1 cellular context compared by ENCODE assay signal in the genomic region with DNA sequence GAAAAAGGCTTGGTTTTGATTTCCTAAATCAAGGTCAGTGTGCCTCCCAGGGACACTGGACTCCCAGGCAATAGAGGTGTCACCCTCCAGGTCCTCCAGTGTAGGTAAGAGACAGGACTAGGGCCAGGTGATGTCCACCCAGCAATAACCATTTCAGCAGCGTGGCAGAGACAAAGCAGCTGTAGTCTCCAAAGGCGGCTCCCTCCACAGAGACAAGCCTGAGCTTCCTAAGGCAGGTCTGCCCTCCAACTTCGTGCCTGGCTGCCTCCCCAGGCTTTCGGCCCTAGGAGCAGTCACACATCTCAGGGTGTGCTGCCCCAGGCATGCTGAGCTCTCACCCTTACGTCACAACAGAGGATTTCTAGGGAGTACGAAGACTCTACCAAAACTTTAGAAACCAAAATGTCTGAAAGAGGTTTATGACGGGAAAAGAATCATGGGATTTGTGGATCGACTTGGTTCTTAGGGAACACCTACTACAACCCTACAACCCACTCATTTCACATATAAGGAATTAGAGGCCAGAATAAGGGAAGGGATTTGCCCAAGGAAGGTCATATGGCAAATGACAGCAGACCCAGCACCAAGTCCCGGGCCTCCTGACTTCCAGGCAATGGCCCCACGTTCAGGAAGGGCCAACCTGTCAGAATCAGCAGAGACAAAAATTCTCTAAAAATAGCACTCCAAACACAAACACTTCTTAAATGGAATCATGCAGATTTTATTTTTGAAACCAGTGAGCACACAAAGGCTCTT.
TF ChIP-seq lines count a peak whose summit lies in the region.

No MANE protein-coding gene starts in this region.

TF ChIP-seq in SK-N-SH treated with all-trans-retinoic acid at 6 μM for 48 hours, 23 proteins besides CTCF, POLR2A, EP300 and RAD21 (continued from another document):
- TF ChIP-seq TOX (CRISPR knock-in tag; IDR thresholded peaks at IDR 0.05; ENCODE audit: borderline replicate concordance) (no peak), RARB (CRISPR knock-in tag; IDR thresholded peaks at IDR 0.05) (no peak), OSR1 (CRISPR knock-in tag; IDR thresholded peaks at IDR 0.05) (no peak), GLIS3 (CRISPR knock-in tag; IDR thresholded peaks at IDR 0.05) (no peak), ESRRG (CRISPR knock-in tag; IDR thresholded peaks at IDR 0.05) (no peak), ZNF565 (CRISPR knock-in tag; conservative IDR thresholded peaks at IDR 0.05; ENCODE audit: low read depth) (no peak), ZC3H10 (CRISPR knock-in tag; IDR thresholded peaks at IDR 0.05) (no peak)
- TF ChIP-seq, protein P1, sequence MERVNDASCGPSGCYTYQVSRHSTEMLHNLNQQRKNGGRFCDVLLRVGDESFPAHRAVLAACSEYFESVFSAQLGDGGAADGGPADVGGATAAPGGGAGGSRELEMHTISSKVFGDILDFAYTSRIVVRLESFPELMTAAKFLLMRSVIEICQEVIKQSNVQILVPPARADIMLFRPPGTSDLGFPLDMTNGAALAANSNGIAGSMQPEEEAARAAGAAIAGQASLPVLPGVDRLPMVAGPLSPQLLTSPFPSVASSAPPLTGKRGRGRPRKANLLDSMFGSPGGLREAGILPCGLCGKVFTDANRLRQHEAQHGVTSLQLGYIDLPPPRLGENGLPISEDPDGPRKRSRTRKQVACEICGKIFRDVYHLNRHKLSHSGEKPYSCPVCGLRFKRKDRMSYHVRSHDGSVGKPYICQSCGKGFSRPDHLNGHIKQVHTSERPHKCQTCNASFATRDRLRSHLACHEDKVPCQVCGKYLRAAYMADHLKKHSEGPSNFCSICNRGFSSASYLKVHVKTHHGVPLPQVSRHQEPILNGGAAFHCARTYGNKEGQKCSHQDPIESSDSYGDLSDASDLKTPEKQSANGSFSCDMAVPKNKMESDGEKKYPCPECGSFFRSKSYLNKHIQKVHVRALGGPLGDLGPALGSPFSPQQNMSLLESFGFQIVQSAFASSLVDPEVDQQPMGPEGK (CRISPR knock-in tag; IDR thresholded peaks at IDR 0.05; ENCODE audit: borderline replicate concordance): no peak
- TF ChIP-seq, protein P2, sequence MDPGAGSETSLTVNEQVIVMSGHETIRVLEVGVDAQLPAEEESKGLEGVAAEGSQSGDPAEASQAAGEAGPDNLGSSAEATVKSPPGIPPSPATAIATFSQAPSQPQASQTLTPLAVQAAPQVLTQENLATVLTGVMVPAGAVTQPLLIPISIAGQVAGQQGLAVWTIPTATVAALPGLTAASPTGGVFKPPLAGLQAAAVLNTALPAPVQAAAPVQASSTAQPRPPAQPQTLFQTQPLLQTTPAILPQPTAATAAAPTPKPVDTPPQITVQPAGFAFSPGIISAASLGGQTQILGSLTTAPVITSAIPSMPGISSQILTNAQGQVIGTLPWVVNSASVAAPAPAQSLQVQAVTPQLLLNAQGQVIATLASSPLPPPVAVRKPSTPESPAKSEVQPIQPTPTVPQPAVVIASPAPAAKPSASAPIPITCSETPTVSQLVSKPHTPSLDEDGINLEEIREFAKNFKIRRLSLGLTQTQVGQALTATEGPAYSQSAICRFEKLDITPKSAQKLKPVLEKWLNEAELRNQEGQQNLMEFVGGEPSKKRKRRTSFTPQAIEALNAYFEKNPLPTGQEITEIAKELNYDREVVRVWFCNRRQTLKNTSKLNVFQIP (CRISPR knock-in tag; IDR thresholded peaks at IDR 0.05; ENCODE audit: borderline replicate concordance, low read depth): no peak
